In the genomic region with DNA sequence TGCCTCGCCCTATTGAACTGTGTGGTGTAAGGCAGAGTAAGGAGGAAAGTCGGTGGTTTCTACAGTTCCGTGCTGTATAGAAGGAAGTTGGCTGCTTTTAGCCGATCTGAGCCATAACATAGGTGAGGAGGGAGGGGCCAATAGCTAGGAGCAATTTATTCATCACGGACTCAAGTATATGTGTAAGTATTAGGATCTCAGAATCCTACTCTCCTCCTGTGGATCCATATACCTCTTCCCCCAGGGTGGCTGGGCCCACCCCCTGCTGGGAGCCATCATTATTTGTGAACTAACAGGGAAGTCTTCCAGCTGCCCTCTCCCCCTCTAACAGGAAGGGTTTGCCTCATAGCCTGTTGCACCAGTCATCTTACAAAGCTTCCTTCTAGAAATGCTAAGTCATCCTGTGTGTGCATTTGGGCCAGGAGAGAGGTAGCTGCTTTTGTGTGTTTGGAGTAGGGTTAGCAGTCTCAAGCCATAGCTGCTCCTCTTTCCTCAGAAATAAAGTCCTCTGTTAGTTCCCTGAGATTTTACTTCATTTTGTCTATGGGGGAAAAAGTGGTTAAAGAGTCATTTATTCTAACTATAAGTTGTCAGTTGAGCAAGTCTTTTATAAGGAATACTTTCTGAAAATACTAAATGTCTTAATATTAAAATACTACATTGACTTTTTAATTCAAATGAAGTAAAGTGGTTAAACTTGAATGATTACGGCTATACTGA, we compare ENCODE assay signal across 8 cellular contexts. TPM values are rescaled to one million over a fixed set of nuclear protein-coding genes. Genes with fewer than 3 reads are reported as not detected.
DNase-seq lines count a peak whose midpoint lies in the region; ATAC-seq lines count a peak whose summit lies in the region.

No MANE protein-coding gene starts in this region.

- H3K4me1 Mint-ChIP-seq in activated naive CD4-positive, alpha-beta T cell treated with anti-CD3 and anti-CD28 coated beads, Interleukin-2, amount 50 U/mL, for 24 hours: peaks cover 7% of the 10 kb centered on the region

- peak overlapping the region; percentile 92 for H3K27ac Mint-ChIP-seq in activated naive CD4-positive, alpha-beta T cell treated with anti-CD3 and anti-CD28 coated beads, Interleukin-2, amount 50 U/mL, for 24 hours
- peak overlapping the region; percentile 70 to 78 for H3K27ac Mint-ChIP-seq in activated naive CD4-positive, alpha-beta T cell treated with anti-CD3 and anti-CD28 coated beads, Interleukin-2, amount 50 U/mL, for 72 hours

- no peak overlapping the region for H3K4me3 Mint-ChIP-seq in activated naive CD4-positive, alpha-beta T cell treated with anti-CD3 and anti-CD28 coated beads, Interleukin-2, amount 50 U/mL, for 24 hours

- WGBS in aorta, 2 donors: 86 to 88% methylated on average over 6 of the region's 6 CpGs

- H3K36me3 ChIP-seq in aorta (ENCODE audit: control insufficient read depth in 1 of 2, insufficient read depth in 2 of 2, low read length in 1 of 2): peaks cover 2 to 16% of the 10 kb centered on the region in 2 donors

- no peaks in the 10 kb centered on the region for H3K9me3 Mint-ChIP-seq in activated naive CD4-positive, alpha-beta T cell treated with anti-CD3 and anti-CD28 coated beads, Interleukin-2, amount 50 U/mL, for 24 hours
- H3K9me3 Mint-ChIP-seq in activated naive CD4-positive, alpha-beta T cell treated with anti-CD3 and anti-CD28 coated beads, Interleukin-2, amount 50 U/mL, for 72 hours: no peaks in the 10 kb centered on the region

- H3K9me3 ChIP-seq in aorta (ENCODE audit: control insufficient read depth, low read length): no peaks in the 10 kb centered on the region

- intact Hi-C loops in aorta (cut with DNase I): no loop called here

- no peaks in the 10 kb centered on the region for H3K27me3 Mint-ChIP-seq in activated naive CD4-positive, alpha-beta T cell treated with anti-CD3 and anti-CD28 coated beads, Interleukin-2, amount 50 U/mL, for 24 hours

- no peak for DNase-seq in activated naive CD4-positive, alpha-beta T cell treated with anti-CD3 and anti-CD28 coated beads, Interleukin-2, amount 50 U/mL, for 16 hours
- DNase-seq in activated naive CD4-positive, alpha-beta T cell treated with anti-CD3 and anti-CD28 coated beads, Interleukin-2, amount 50 U/mL, for 72 hours (ENCODE audit: low spot score in 2 of 2): no peak
- DNase-seq in iris pigment epithelial cell (ENCODE audit: low read depth): peak; percentile 94
- DNase-seq in aorta: peak in 1 of 2 donors; percentile 57
- no peak for DNase-seq in COLO829 (ENCODE audit: low spot score)
- no peak for DNase-seq in DMS114 treated with DMSO at 0.1 percent for 48 hours (lab: John Stamatoyannopoulos, UW; ENCODE audit: unreplicated experiment)

- H3K4me3 ChIP-seq in aorta (ENCODE audit: low read length in 2 of 2): no peak overlapping the region

- H3K4me1 ChIP-seq in aorta (ENCODE audit: control insufficient read depth in 1 of 2, insufficient read depth in 2 of 2, low read length in 2 of 2): no peaks in the 10 kb centered on the region

- no peaks in the 10 kb centered on the region for H3K27me3 ChIP-seq in aorta (ENCODE audit: control insufficient read depth in 1 of 2, insufficient read depth in 2 of 2, low read length in 1 of 2)

- no peak overlapping the region for H3K27ac ChIP-seq in aorta (ENCODE audit: low read depth in 1 of 2, low read length in 2 of 2)

- peaks cover 23% of the 10 kb centered on the region for H3K36me3 Mint-ChIP-seq in activated naive CD4-positive, alpha-beta T cell treated with anti-CD3 and anti-CD28 coated beads, Interleukin-2, amount 50 U/mL, for 24 hours
- peaks cover 16 to 19% of the 10 kb centered on the region in 2 donors for H3K36me3 Mint-ChIP-seq in activated naive CD4-positive, alpha-beta T cell treated with anti-CD3 and anti-CD28 coated beads, Interleukin-2, amount 50 U/mL, for 72 hours

- peak; percentile 53 to 67 for ATAC-seq in activated naive CD4-positive, alpha-beta T cell treated with anti-CD3 and anti-CD28 coated beads, Interleukin-2, amount 50 U/mL, for 72 hours
- ATAC-seq in aorta (ENCODE audit: low FRiP score): peak; percentile 44
- ATAC-seq in GM19351 (IDR thresholded peaks at IDR 0.05; ENCODE audit: unreplicated experiment): no peak

RNA-seq across cellular contexts. Expression of a gene that starts 14.9 kb away (rescaled TPM):
- 10 to 100 TPM in 1 of 2 donors, 1 to 10 TPM in 1; 8.6 to 16.7 TPM for total RNA-seq in activated naive CD4-positive, alpha-beta T cell treated with anti-CD3 and anti-CD28 coated beads, Interleukin-2, amount 50 U/mL, for 72 hours
- 10 to 100 TPM in 1 of 2 donors, 1 to 10 TPM in 1; 4.3 to 11.4 TPM for total RNA-seq in aorta
- 10 to 100 TPM; 17.4 to 21.4 TPM for polyA plus RNA-seq in aorta

RNA-seq across cellular contexts. Expression of a gene that starts 16.5 kb away (rescaled TPM):
- 10 to 100 TPM; 59.2 to 95.6 TPM for total RNA-seq in activated naive CD4-positive, alpha-beta T cell treated with anti-CD3 and anti-CD28 coated beads, Interleukin-2, amount 50 U/mL, for 72 hours
- total RNA-seq in aorta: 10 to 100 TPM; 46.7 TPM
- polyA plus RNA-seq in aorta: 10 to 100 TPM; 28.7 to 80.8 TPM

RNA-seq across cellular contexts. Expression of a gene that starts 34.5 kb away (rescaled TPM):
- total RNA-seq in activated naive CD4-positive, alpha-beta T cell treated with anti-CD3 and anti-CD28 coated beads, Interleukin-2, amount 50 U/mL, for 72 hours: under 1 TPM in 1 of 2 donors, not detected in 1; 0.32 TPM
- under 1 TPM in 1 of 2 donors, not detected in 1; 0.33 TPM for total RNA-seq in aorta
- polyA plus RNA-seq in aorta: not detected

RNA-seq across cellular contexts. Expression of a gene that starts 57.0 kb away (rescaled TPM):
- 10 to 100 TPM; 34.4 to 41.0 TPM for total RNA-seq in activated naive CD4-positive, alpha-beta T cell treated with anti-CD3 and anti-CD28 coated beads, Interleukin-2, amount 50 U/mL, for 72 hours
- total RNA-seq in aorta: 10 to 100 TPM; 21.4 to 29.2 TPM
- polyA plus RNA-seq in aorta: 10 to 100 TPM in 1 of 2 donors, 1 to 10 TPM in 1; 7.8 to 14.5 TPM

RNA-seq across cellular contexts. Expression of a gene that starts 59.4 kb away (rescaled TPM):
- total RNA-seq in activated naive CD4-positive, alpha-beta T cell treated with anti-CD3 and anti-CD28 coated beads, Interleukin-2, amount 50 U/mL, for 72 hours: 10 to 100 TPM; 22.3 to 22.7 TPM
- total RNA-seq in aorta: 10 to 100 TPM; 14.0 to 16.9 TPM
- polyA plus RNA-seq in aorta: 10 to 100 TPM in 1 of 2 donors, 1 to 10 TPM in 1; 4.5 to 14.8 TPM
